ENCODE assay signal across 29 cellular contexts in genomic region chr1:167515461-167515860, GRCh38. TPM values are rescaled to one million over a fixed set of nuclear protein-coding genes. Genes with fewer than 3 reads are reported as not detected.
A peak's percentile ranks its signal among the peaks of the same experiment; 100 is the strongest.
DNase-seq lines count a peak whose midpoint lies in the region; ATAC-seq and TF ChIP-seq lines count a peak whose summit lies in the region.
"Had no signal": no experiment of that assay in that cellular context is flagged by ENCODE, and none has a peak within 500 bp of the region (broad histone marks: within the 10 kb centered on the region; RNA-seq: fewer than 3 reads in every experiment).

No MANE protein-coding gene starts in this region.

- ATAC-seq in CD4-positive, CD25-positive, alpha-beta regulatory T cell (ENCODE audit: low read depth in 2 of 2): no peak
- ATAC-seq in activated CD8-positive, alpha-beta T cell treated with anti-CD3 and anti-CD28 coated beads for 36 hours: no peak
- no peak for ATAC-seq in GM21390 (IDR thresholded peaks at IDR 0.05; ENCODE audit: unreplicated experiment)
- no peak for ATAC-seq in HG02938 (IDR thresholded peaks at IDR 0.05; ENCODE audit: unreplicated experiment)
- ATAC-seq: HCT116, left colon, Panc1 had no signal

- H3K27ac Mint-ChIP-seq in CD4-positive, CD25-positive, alpha-beta regulatory T cell: peak overlapping the region; percentile 99 to 100 (median 99)
- peak overlapping the region; percentile 97 to 100 (median 99) for H3K27ac Mint-ChIP-seq in CD4-positive, alpha-beta memory T cell
- peak overlapping the region; percentile 100 for H3K27ac Mint-ChIP-seq in activated CD8-positive, alpha-beta T cell treated with anti-CD3 and anti-CD28 coated beads for 36 hours
- H3K27ac Mint-ChIP-seq: memory B cell, nephron had no signal

- intact Hi-C loops in CD4-positive, alpha-beta memory T cell (cut with micrococcal nuclease): loop anchor here (5.0 kb wide), 2 partner anchors 33 to 113 kb away; no protein-coding TSS in a partner anchor
- intact Hi-C loops in activated CD8-positive, alpha-beta T cell treated with anti-CD3 and anti-CD28 coated beads for 36 hours (cut with micrococcal nuclease): loop anchor here (5.0 to 10.0 kb wide), 3 partner anchors 33 to 291 kb away; partner anchors contain the start of gene POU2F1

- H3K9me3 Mint-ChIP-seq in CD4-positive, CD25-positive, alpha-beta regulatory T cell: no peaks in the 10 kb centered on the region
- no peaks in the 10 kb centered on the region for H3K9me3 Mint-ChIP-seq in CD4-positive, alpha-beta memory T cell
- H3K9me3 Mint-ChIP-seq in activated CD8-positive, alpha-beta T cell treated with anti-CD3 and anti-CD28 coated beads for 36 hours: no peaks in the 10 kb centered on the region
- H3K9me3 Mint-ChIP-seq: memory B cell, nephron had no signal

- H3K27ac ChIP-seq in CD4-positive, CD25-positive, alpha-beta regulatory T cell (ENCODE audit: insufficient read depth, low read length, poor library complexity, severe bottlenecking): peak overlapping the region; percentile 93
- peak overlapping the region; percentile 94 for H3K27ac ChIP-seq in CD4-positive, alpha-beta memory T cell (ENCODE audit: low read depth, low read length)
- H3K27ac ChIP-seq: ascending aorta, dorsolateral prefrontal cortex, ovary, right atrium auricular region, SJSA1, vagina had no signal

- POLR2A ChIA-PET in CD4-positive, alpha-beta memory T cell (lab: Charles Lee; ENCODE audit: partially characterized antibody): interaction anchor here (0.8 to 7.2 kb wide), 18 partner anchors 10 to 294 kb away, joined by 3 to 236 read pairs (median 17); partner anchors contain the start of genes CREG1 and POU2F1
- POLR2A ChIA-PET in activated CD8-positive, alpha-beta T cell treated with anti-CD3 and anti-CD28 coated beads for 36 hours (lab: Charles Lee): interaction anchor here (0.8 to 7.6 kb wide), 14 partner anchors 8 to 77 kb away, joined by 3 to 148 read pairs (median 14); no protein-coding TSS in a partner anchor

- H3K4me1 Mint-ChIP-seq in CD4-positive, CD25-positive, alpha-beta regulatory T cell: peaks cover 20 to 65% (median 36%) of the 10 kb centered on the region in 4 donors
- peaks cover 37 to 87% (median 55%) of the 10 kb centered on the region in 4 donors for H3K4me1 Mint-ChIP-seq in CD4-positive, alpha-beta memory T cell
- peaks cover 41% of the 10 kb centered on the region for H3K4me1 Mint-ChIP-seq in activated CD8-positive, alpha-beta T cell treated with anti-CD3 and anti-CD28 coated beads for 36 hours (ENCODE audit: low read depth)

- H3K4me1 ChIP-seq in CD4-positive, CD25-positive, alpha-beta regulatory T cell (ENCODE audit: control insufficient read depth, insufficient read depth, low read length, poor library complexity, severe bottlenecking): peaks cover 78% of the 10 kb centered on the region
- peaks cover 72% of the 10 kb centered on the region for H3K4me1 ChIP-seq in CD4-positive, alpha-beta memory T cell (ENCODE audit: insufficient read depth, low read length)
- peaks cover 22% of the 10 kb centered on the region for H3K4me1 ChIP-seq in mononuclear cell (ENCODE audit: insufficient read depth, low read length)
- H3K4me1 ChIP-seq: ascending aorta, right atrium auricular region, vagina had no signal

- no peaks in the 10 kb centered on the region for H3K9me3 ChIP-seq in CD4-positive, CD25-positive, alpha-beta regulatory T cell (ENCODE audit: control insufficient read depth in 2 of 2, low read length in 2 of 2)
- H3K9me3 ChIP-seq in CD4-positive, alpha-beta memory T cell (ENCODE audit: control insufficient read depth in 1 of 2, low read length in 2 of 2): no peaks in the 10 kb centered on the region
- no peaks in the 10 kb centered on the region for H3K9me3 ChIP-seq in mononuclear cell (ENCODE audit: low read depth, low read length)
- H3K9me3 ChIP-seq: ascending aorta, ovary, right atrium auricular region, SJSA1, vagina had no signal

- DNase-seq in CD4-positive, CD25-positive, alpha-beta regulatory T cell: peak in 1 of 3 donors; percentile 60
- DNase-seq in CD4-positive, alpha-beta memory T cell: no peak
- no peak for DNase-seq in activated CD8-positive, alpha-beta T cell treated with anti-CD3 and anti-CD28 coated beads for 36 hours
- DNase-seq in DMS79 treated with DMSO at 0.1 percent for 48 hours (lab: John Stamatoyannopoulos, UW): no peak
- DNase-seq: activated CD4-positive, alpha-beta T cell treated with anti-CD3 and anti-CD28 coated beads, Interleukin-2, amount 50 U/mL, for 4 hours; activated effector memory CD4-positive, alpha-beta T cell treated with anti-CD3 and anti-CD28 coated beads, Interleukin-2, amount 50 U/mL, for 16 hours; central memory CD4-positive, alpha-beta T cell; DMS79; dorsolateral prefrontal cortex; head of caudate nucleus; KG1; left colon; NCI-H2171; NCI-H524; NK-92 treated with Interleukin-12 subunit alpha and Interleukin-12 subunit beta, amount 100 ng/mL, for 24 hours; ovary; stimulated activated CD4-positive, alpha-beta T cell treated with anti-CD3 and anti-CD28 coated beads, Interleukin-12 subunit alpha, Interleukin-12 subunit beta, amount 100 ng/mL, for 4 hours; substantia nigra had no signal

- no peak for TF ChIP-seq CTCF in activated CD8-positive, alpha-beta T cell treated with anti-CD3 and anti-CD28 coated beads for 36 hours (IDR thresholded peaks at IDR 0.05)

- H3K27me3 Mint-ChIP-seq in CD4-positive, CD25-positive, alpha-beta regulatory T cell: no peaks in the 10 kb centered on the region
- no peaks in the 10 kb centered on the region for H3K27me3 Mint-ChIP-seq in CD4-positive, alpha-beta memory T cell
- H3K27me3 Mint-ChIP-seq in activated CD8-positive, alpha-beta T cell treated with anti-CD3 and anti-CD28 coated beads for 36 hours: no peaks in the 10 kb centered on the region

- H3K4me3 ChIP-seq in CD4-positive, CD25-positive, alpha-beta regulatory T cell (ENCODE audit: low read depth, low read length): peak overlapping the region; percentile 98
- peak overlapping the region; percentile 82 to 83 for H3K4me3 ChIP-seq in CD4-positive, alpha-beta memory T cell (ENCODE audit: low read length in 2 of 2)
- peak overlapping the region; percentile 64 for H3K4me3 ChIP-seq in mononuclear cell (ENCODE audit: low read length)
- H3K4me3 ChIP-seq: ascending aorta, dorsolateral prefrontal cortex, ovary, right atrium auricular region, SJSA1, vagina had no signal

- no peaks in the 10 kb centered on the region for H3K27me3 ChIP-seq in CD4-positive, CD25-positive, alpha-beta regulatory T cell (ENCODE audit: control insufficient read depth, insufficient read depth, low read length)
- no peaks in the 10 kb centered on the region for H3K27me3 ChIP-seq in CD4-positive, alpha-beta memory T cell (ENCODE audit: insufficient read depth, low read length)
- no peaks in the 10 kb centered on the region for H3K27me3 ChIP-seq in mononuclear cell (ENCODE audit: insufficient read depth, low read length)
- H3K27me3 ChIP-seq: ascending aorta, dorsolateral prefrontal cortex, ovary, right atrium auricular region, vagina had no signal

- H3K36me3 Mint-ChIP-seq in CD4-positive, CD25-positive, alpha-beta regulatory T cell: peaks cover 58% of the 10 kb centered on the region
- peaks cover 47 to 73% of the 10 kb centered on the region in 2 donors for H3K36me3 Mint-ChIP-seq in CD4-positive, alpha-beta memory T cell
- H3K36me3 Mint-ChIP-seq in activated CD8-positive, alpha-beta T cell treated with anti-CD3 and anti-CD28 coated beads for 36 hours (ENCODE audit: low read depth): peaks cover 71% of the 10 kb centered on the region
- H3K36me3 Mint-ChIP-seq: memory B cell had no signal

- H3K36me3 ChIP-seq in CD4-positive, CD25-positive, alpha-beta regulatory T cell (ENCODE audit: control insufficient read depth, insufficient read depth, low read length): peaks cover 32% of the 10 kb centered on the region
- H3K36me3 ChIP-seq in CD4-positive, alpha-beta memory T cell (ENCODE audit: insufficient read depth, low read length): no peaks in the 10 kb centered on the region
- H3K36me3 ChIP-seq: ascending aorta, ovary, right atrium auricular region, SJSA1, vagina had no signal

- H3K4me3 Mint-ChIP-seq in CD4-positive, CD25-positive, alpha-beta regulatory T cell: peak overlapping the region; percentile 95 to 99 (median 98)
- peak overlapping the region; percentile 95 to 100 (median 99) for H3K4me3 Mint-ChIP-seq in CD4-positive, alpha-beta memory T cell
- H3K4me3 Mint-ChIP-seq in activated CD8-positive, alpha-beta T cell treated with anti-CD3 and anti-CD28 coated beads for 36 hours: peak overlapping the region; percentile 100
- H3K4me3 Mint-ChIP-seq: memory B cell, nephron had no signal

- CTCF ChIA-PET in CD4-positive, alpha-beta memory T cell (lab: Charles Lee; ENCODE audit: partially characterized antibody): interaction anchor here (0.7 to 8.3 kb wide), 14 partner anchors 10 to 113 kb away, joined by 3 to 146 read pairs (median 6); no protein-coding TSS in a partner anchor
- CTCF ChIA-PET in activated CD8-positive, alpha-beta T cell treated with anti-CD3 and anti-CD28 coated beads for 36 hours (lab: Charles Lee): interaction anchor here (0.9 to 8.4 kb wide), 10 partner anchors 9 to 106 kb away, joined by 3 to 70 read pairs (median 24); no protein-coding TSS in a partner anchor

RNA-seq across cellular contexts. Expression of gene CD247, which starts 2.9 kb away (rescaled TPM):
- total RNA-seq in CD4-positive, CD25-positive, alpha-beta regulatory T cell: 410 TPM
- 100 to 1,000 TPM; 412 to 718 (median 486) TPM for polyA plus RNA-seq in CD4-positive, CD25-positive, alpha-beta regulatory T cell
- 100 to 1,000 TPM; 340 to 341 TPM for total RNA-seq in CD4-positive, alpha-beta memory T cell
- 100 to 1,000 TPM; 260 to 404 TPM for polyA plus RNA-seq in CD4-positive, alpha-beta memory T cell
- total RNA-seq in activated CD8-positive, alpha-beta T cell treated with anti-CD3 and anti-CD28 coated beads for 36 hours: 100 to 1,000 TPM; 224 to 229 TPM
- total RNA-seq in mononuclear cell: 162 TPM
- total RNA-seq: SJSA1 had no signal

RNA-seq across cellular contexts. Expression of gene CREG1, which starts 38.1 kb away (rescaled TPM):
- total RNA-seq in CD4-positive, CD25-positive, alpha-beta regulatory T cell: 6.7 TPM
- polyA plus RNA-seq in CD4-positive, CD25-positive, alpha-beta regulatory T cell: 10 to 100 TPM; 16.8 to 29.7 (median 22.1) TPM
- total RNA-seq in CD4-positive, alpha-beta memory T cell: 10 to 100 TPM; 21.0 to 21.7 TPM
- 10 to 100 TPM; 19.4 to 27.7 TPM for polyA plus RNA-seq in CD4-positive, alpha-beta memory T cell
- total RNA-seq in activated CD8-positive, alpha-beta T cell treated with anti-CD3 and anti-CD28 coated beads for 36 hours: 1 to 10 TPM; 9.7 to 10.0 TPM
- total RNA-seq in mononuclear cell: 139 TPM
